Comparison of ENCODE assay signal across 26 cellular contexts in the genomic region with DNA sequence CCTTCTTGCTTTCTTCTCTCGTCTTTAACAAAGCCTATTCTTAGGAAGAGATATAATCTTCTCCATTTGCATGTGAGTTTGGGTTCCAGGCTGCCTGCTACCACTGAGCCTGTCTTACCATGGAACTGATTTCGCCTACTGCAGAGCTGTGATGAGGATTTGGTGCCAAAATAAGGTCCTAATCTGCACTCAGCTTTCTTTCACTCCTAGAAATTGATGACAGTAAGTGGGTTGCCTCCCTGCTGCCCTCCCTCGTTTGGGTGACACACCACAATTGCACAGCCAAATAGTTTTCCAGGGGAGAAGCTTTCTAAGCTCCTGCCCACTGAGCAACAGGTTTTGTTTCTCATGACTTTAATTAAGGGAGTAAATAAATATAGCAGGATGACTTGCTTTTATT. TPM values are rescaled to one million over a fixed set of nuclear protein-coding genes. Genes with fewer than 3 reads are reported as not detected.
DNase-seq lines count a peak whose midpoint lies in the region; ATAC-seq, FAIRE-seq and TF ChIP-seq lines count a peak whose summit lies in the region.
"Had no signal": no experiment of that assay in that cellular context is flagged by ENCODE, and none has a peak within 500 bp of the region (broad histone marks: within the 10 kb centered on the region; RNA-seq: fewer than 3 reads in every experiment).

No MANE protein-coding gene starts in this region.

- H3K4me3 ChIP-seq in endodermal cell (ENCODE audit: low read length) (no peak overlapping the region), mesenchymal stem cell (ENCODE audit: insufficient read depth in 1 of 2, low read depth in 1 of 2, low read length in 2 of 2) (no peak overlapping the region)
- H3K4me3 ChIP-seq: BLaER1 treated with 17β-estradiol and CSF1 and Interleukin-3, amounts not matched to agents 10 nM and 100 nM; GM23248 had no signal

- H3K23ac ChIP-seq in mesenchymal stem cell (ENCODE audit: low read length in 2 of 2): no peak overlapping the region

- H2BK120ac ChIP-seq in mesenchymal stem cell (ENCODE audit: low read depth, low read length): no peak overlapping the region

- no peak overlapping the region for H3K18ac ChIP-seq in mesenchymal stem cell (ENCODE audit: low read depth in 1 of 2, low read length in 2 of 2)

- no peak overlapping the region for H3K14ac ChIP-seq in mesenchymal stem cell (ENCODE audit: low read length in 2 of 2)

- FAIRE-seq in urothelium cell line (lab: Jason Lieb, UNC): no peak
- FAIRE-seq: A204.1, D721Med, GM12891, GM18507, H1 had no signal

- H2AK5ac ChIP-seq in mesenchymal stem cell (ENCODE audit: low read length, severe bottlenecking): no peak overlapping the region

- H2BK15ac ChIP-seq in mesenchymal stem cell (ENCODE audit: low read depth, poor library complexity, severe bottlenecking): no peak overlapping the region

- H3K4ac ChIP-seq in mesenchymal stem cell (ENCODE audit: low read depth in 1 of 2, low read length in 2 of 2): no peak overlapping the region

- DNase-seq in NCI-H82 (lab: John Stamatoyannopoulos, UW) (peak; percentile 44), NCI-H82 treated with DMSO at 0.1 percent for 48 hours (lab: John Stamatoyannopoulos, UW; ENCODE audit: unreplicated experiment) (no peak), Ammon's horn (ENCODE audit: low spot score) (peak; percentile 59), NCI-H345 treated with DMSO at 0.1 percent for 48 hours (lab: John Stamatoyannopoulos, UW; ENCODE audit: unreplicated experiment) (peak; percentile 47), endodermal cell (no peak), urothelium cell line (ENCODE audit: low spot score) (no peak), mesenchymal stem cell (no peak), left lobe of liver (ENCODE audit: low spot score) (no peak)
- DNase-seq: BE2C; CD4-positive, alpha-beta T cell; CD8-positive, alpha-beta memory T cell; DMS 273 treated with DMSO at 0.1 percent for 48 hours; DMS79; GF-D8; GM23248; H7; HCEC 1CT had no signal

- H4K91ac ChIP-seq in mesenchymal stem cell (ENCODE audit: low read length): no peak overlapping the region

- H3K9me3 Mint-ChIP-seq in endodermal cell: no peaks in the 10 kb centered on the region
- H3K9me3 Mint-ChIP-seq: CD14-positive monocyte; CD4-positive, alpha-beta T cell; CD8-positive, alpha-beta memory T cell had no signal

- no peak overlapping the region for H3K27ac Mint-ChIP-seq in endodermal cell
- H3K27ac Mint-ChIP-seq: CD14-positive monocyte; CD4-positive, alpha-beta T cell; CD8-positive, alpha-beta memory T cell had no signal

- H3K4me2 ChIP-seq in mesenchymal stem cell (ENCODE audit: low read length, poor library complexity, severe bottlenecking): no peak overlapping the region

- TF ChIP-seq CTCF in endodermal cell (conservative IDR thresholded peaks at IDR 0.05): peak; percentile 17

- no peaks in the 10 kb centered on the region for H3K36me3 Mint-ChIP-seq in endodermal cell (ENCODE audit: low read depth)
- H3K36me3 Mint-ChIP-seq: CD14-positive monocyte; CD8-positive, alpha-beta memory T cell had no signal

- H3K4me1 Mint-ChIP-seq in endodermal cell: no peaks in the 10 kb centered on the region
- H3K4me1 Mint-ChIP-seq: CD14-positive monocyte had no signal

- no peak overlapping the region for H2BK12ac ChIP-seq in mesenchymal stem cell (ENCODE audit: low read length in 2 of 2)

- H3K27ac ChIP-seq in endodermal cell (ENCODE audit: low read depth, low read length) (no peak overlapping the region), mesenchymal stem cell (ENCODE audit: low read length, poor library complexity, severe bottlenecking) (no peak overlapping the region)
- H3K27ac ChIP-seq: 22Rv1; BLaER1 treated with 17β-estradiol and CSF1 and Interleukin-3, amounts not matched to agents 10 nM and 100 nM; GM23248 had no signal

- no peak overlapping the region for H3K4me3 Mint-ChIP-seq in endodermal cell
- H3K4me3 Mint-ChIP-seq: CD14-positive monocyte; CD4-positive, alpha-beta T cell; CD8-positive, alpha-beta memory T cell had no signal

- peaks cover 21% of the 10 kb centered on the region for H3K27me3 ChIP-seq in endodermal cell (ENCODE audit: control insufficient read depth, insufficient read depth, low read length, poor library complexity, severe bottlenecking)
- H3K27me3 ChIP-seq in mesenchymal stem cell (ENCODE audit: control insufficient read depth in 1 of 2, insufficient read depth in 1 of 2, low read length in 2 of 2): peaks cover 0 to 81% of the 10 kb centered on the region in 2 experiments
- H3K27me3 ChIP-seq: BE2C; BLaER1 treated with 17β-estradiol and CSF1 and Interleukin-3, amounts not matched to agents 10 nM and 100 nM had no signal

- H3K79me1 ChIP-seq in mesenchymal stem cell (replicated peaks; ENCODE audit: low read length, poor library complexity, severe bottlenecking): no peaks in the 10 kb centered on the region

- no peak overlapping the region for H4K8ac ChIP-seq in mesenchymal stem cell (ENCODE audit: low read length)

- no peaks in the 10 kb centered on the region for H3K9me3 ChIP-seq in endodermal cell (ENCODE audit: control insufficient read depth, low read length)
- no peaks in the 10 kb centered on the region for H3K9me3 ChIP-seq in mesenchymal stem cell (ENCODE audit: control insufficient read depth, low read length)
- H3K9me3 ChIP-seq: BE2C; BLaER1 treated with 17β-estradiol and CSF1 and Interleukin-3, amounts not matched to agents 10 nM and 100 nM had no signal

- 67 to 78% methylated on average over 1 to 3 of the region's 3 CpGs for WGBS in endodermal cell (ENCODE audit: insufficient coverage in 1 of 2, insufficient read length in 1 of 2), 2 experiments
- WGBS in mesenchymal stem cell: 27% methylated on average over 3 of the region's 3 CpGs

- no peak for ATAC-seq in left lobe of liver

- no peak overlapping the region for H2BK5ac ChIP-seq in mesenchymal stem cell (ENCODE audit: low read depth, low read length, poor library complexity, severe bottlenecking)

- H3K27me3 Mint-ChIP-seq in endodermal cell (ENCODE audit: insufficient read depth): peaks cover 32% of the 10 kb centered on the region

- H2AFZ ChIP-seq in mesenchymal stem cell (ENCODE audit: low read depth, low read length): no peak overlapping the region
- H2AFZ ChIP-seq: GM23248 had no signal

- H3K36me3 ChIP-seq in endodermal cell (ENCODE audit: control insufficient read depth, insufficient read depth, low read length) (no peaks in the 10 kb centered on the region), mesenchymal stem cell (ENCODE audit: control insufficient read depth in 1 of 2, insufficient read depth in 2 of 2, low read depth in 1 of 2, low read length in 2 of 2) (no peaks in the 10 kb centered on the region)
- H3K36me3 ChIP-seq: BE2C; BLaER1 treated with 17β-estradiol and CSF1 and Interleukin-3, amounts not matched to agents 10 nM and 100 nM had no signal

- H3K9ac ChIP-seq in endodermal cell (ENCODE audit: extremely low read depth, low read length, poor library complexity, severe bottlenecking) (no peak overlapping the region), mesenchymal stem cell (ENCODE audit: low read length) (no peak overlapping the region)
- H3K9ac ChIP-seq: BLaER1 treated with 17β-estradiol and CSF1 and Interleukin-3, amounts not matched to agents 10 nM and 100 nM; GM23248 had no signal

- H3K4me1 ChIP-seq in endodermal cell (ENCODE audit: control insufficient read depth, insufficient read depth, low read length) (no peaks in the 10 kb centered on the region), mesenchymal stem cell (ENCODE audit: control insufficient read depth, insufficient read depth, low read depth, low read length) (no peaks in the 10 kb centered on the region)
- H3K4me1 ChIP-seq: BE2C had no signal

RNA-seq across cellular contexts. Expression of gene ASIC2, which starts 25.1 kb away (rescaled TPM):
- total RNA-seq in endodermal cell: 1 to 10 TPM; 3.0 to 3.3 TPM
- polyA plus RNA-seq in endodermal cell (2013, experiment 1 of 2): 0.89 TPM
- 1.3 TPM for polyA plus RNA-seq in endodermal cell (2013, experiment 2 of 2)
- 0.73 TPM for polyA plus RNA-seq in mesenchymal stem cell (2013, experiment 1 of 2)
- 0.62 TPM for polyA plus RNA-seq in mesenchymal stem cell (2013, experiment 2 of 2)
- not detected for total RNA-seq in left lobe of liver
- total RNA-seq: CD4-positive, alpha-beta T cell; CD8-positive, alpha-beta memory T cell; G401 had no signal
- polyA plus RNA-seq: CD14-positive monocyte; CD8-positive, alpha-beta memory T cell; GM23248 had no signal

Comparison
In these comparisons a context has a peak if more than half of its experiments do, and no peak if none do; other contexts are left out.
1. DNase-seq: peak in NCI-H82 (single experiment), Ammon's horn (single experiment) and NCI-H345 treated with DMSO at 0.1 percent for 48 hours (single experiment); none in NCI-H82 treated with DMSO at 0.1 percent for 48 hours (single experiment), endodermal cell (single experiment), urothelium cell line (single experiment), mesenchymal stem cell (single experiment) and left lobe of liver (single experiment).